ENCODE assay signal across 29 cellular contexts in genomic region chr16:72972878-72973571, GRCh38.
"Had no signal": no experiment of that assay in that cellular context is flagged by ENCODE, and none has a peak within 500 bp of the region (broad histone marks: within the 10 kb centered on the region; RNA-seq: fewer than 3 reads in every experiment).

No MANE protein-coding gene starts in this region.

- H3K36me3 Mint-ChIP-seq: activated naive CD8-positive, alpha-beta T cell treated with anti-CD3 and anti-CD28 coated beads, Interleukin-2, amount 10 ng/mL, durations not matched to agents 7 days and 5 days; naive thymus-derived CD4-positive, alpha-beta T cell had no signal

- H3K27me3 ChIP-seq: ascending aorta, esophagus squamous epithelium, right atrium auricular region, spleen, uterus had no signal

- H3K4me1 ChIP-seq: uterus had no signal

- H3K4me3 ChIP-seq: ascending aorta, esophagus squamous epithelium, right atrium auricular region, spleen, thoracic aorta, uterus had no signal

- DNase-seq: activated CD4-positive, alpha-beta T cell treated with anti-CD3 and anti-CD28 coated beads for 48 hours; activated CD4-positive, alpha-beta T cell treated with anti-CD3 and anti-CD28 coated beads, Interleukin-2, amount 50 U/mL, for 48 hours; activated CD8-positive, alpha-beta memory T cell treated with anti-CD3 and anti-CD28 coated beads for 24 hours; activated effector memory CD4-positive, alpha-beta T cell treated with anti-CD3 and anti-CD28 coated beads, Interleukin-2, amount 50 U/mL, for 16 hours; activated naive CD4-positive, alpha-beta T cell treated with anti-CD3 and anti-CD28 coated beads for 36 hours; activated naive CD8-positive, alpha-beta T cell treated with anti-CD3 and anti-CD28 coated beads, Interleukin-2, amount 10 ng/mL, durations not matched to agents 7 days and 5 days; caudate nucleus; endodermal cell; esophagus squamous epithelium; glutamatergic neuron; left ventricle myocardium superior; midbrain; naive thymus-derived CD4-positive, alpha-beta T cell; spleen; stimulated activated CD4-positive, alpha-beta T cell treated with anti-CD3 and anti-CD28 coated beads, Interleukin-4, amount 100 ng/mL, for 1 hour; SW 1271; T-helper 9 cell; uterus; WERI-Rb-1 had no signal

- ATAC-seq: activated CD4-positive, CD25-positive, alpha-beta regulatory T cell treated with anti-CD3 and anti-CD28 coated beads, Interleukin-2, amount 50 U/mL, for 24 hours; left ventricle myocardium superior; naive thymus-derived CD4-positive, alpha-beta T cell had no signal

- H3K36me3 ChIP-seq: ascending aorta, esophagus squamous epithelium, right atrium auricular region, spleen, thoracic aorta, uterus, WERI-Rb-1 had no signal

- H3K9me3 ChIP-seq: ascending aorta, esophagus squamous epithelium, right atrium auricular region, spleen, thoracic aorta, uterus had no signal

- H3K27ac ChIP-seq: ascending aorta, esophagus squamous epithelium, parathyroid adenoma, right atrium auricular region, spleen, thoracic aorta, uterus, WERI-Rb-1 had no signal

- H3K4me3 Mint-ChIP-seq: activated naive CD4-positive, alpha-beta T cell treated with anti-CD3 and anti-CD28 coated beads for 36 hours; activated naive CD8-positive, alpha-beta T cell treated with anti-CD3 and anti-CD28 coated beads, Interleukin-2, amount 10 ng/mL, durations not matched to agents 7 days and 5 days; activated T-helper 1 cell treated with anti-CD3 and anti-CD28 coated beads, Interleukin-12 subunit alpha, Interleukin-12 subunit beta, Interleukin-2, Interleukin-4 antibody, amounts not matched to agents 30 ng/mL and 10 ng/mL and 1 ng/mL, durations not matched to agents 14 hours and 24 hours and 36 hours; brain; endodermal cell; naive thymus-derived CD4-positive, alpha-beta T cell; stimulated activated naive CD8-positive, alpha-beta T cell treated with anti-CD3 and anti-CD28 coated beads, Interleukin-15, Interleukin-2, amounts not matched to agents 100 ng/mL and 50 ng/mL, for 24 hours; T-helper 1 cell treated with Interleukin-12 subunit alpha and Interleukin-12 subunit beta and Interleukin-4 antibody, amounts not matched to agents 30 μg/mL and 1 μg/mL, for 36 hours; type B pancreatic cell had no signal

- H3K27me3 Mint-ChIP-seq: naive thymus-derived CD4-positive, alpha-beta T cell; stimulated activated naive CD8-positive, alpha-beta T cell treated with anti-CD3 and anti-CD28 coated beads, Interleukin-15, Interleukin-2, amounts not matched to agents 100 ng/mL and 50 ng/mL, for 24 hours; type B pancreatic cell had no signal

- H3K27ac Mint-ChIP-seq: activated naive CD4-positive, alpha-beta T cell treated with anti-CD3 and anti-CD28 coated beads for 36 hours; activated naive CD8-positive, alpha-beta T cell treated with anti-CD3 and anti-CD28 coated beads, Interleukin-2, amount 10 ng/mL, durations not matched to agents 7 days and 5 days; activated T-helper 1 cell treated with anti-CD3 and anti-CD28 coated beads, Interleukin-12 subunit alpha, Interleukin-12 subunit beta, Interleukin-2, Interleukin-4 antibody, amounts not matched to agents 30 ng/mL and 10 ng/mL and 1 ng/mL, durations not matched to agents 14 hours and 24 hours and 36 hours; endodermal cell; naive thymus-derived CD4-positive, alpha-beta T cell; stimulated activated naive CD8-positive, alpha-beta T cell treated with anti-CD3 and anti-CD28 coated beads, Interleukin-15, Interleukin-2, amounts not matched to agents 100 ng/mL and 50 ng/mL, for 24 hours; T-helper 1 cell treated with Interleukin-12 subunit alpha and Interleukin-12 subunit beta and Interleukin-4 antibody, amounts not matched to agents 30 μg/mL and 1 μg/mL, for 36 hours; type B pancreatic cell had no signal

- H3K9me3 Mint-ChIP-seq: activated naive CD4-positive, alpha-beta T cell treated with anti-CD3 and anti-CD28 coated beads for 36 hours; activated naive CD8-positive, alpha-beta T cell treated with anti-CD3 and anti-CD28 coated beads, Interleukin-2, amount 10 ng/mL, durations not matched to agents 7 days and 5 days; activated T-helper 1 cell treated with anti-CD3 and anti-CD28 coated beads, Interleukin-12 subunit alpha, Interleukin-12 subunit beta, Interleukin-2, Interleukin-4 antibody, amounts not matched to agents 30 ng/mL and 10 ng/mL and 1 ng/mL, durations not matched to agents 14 hours and 24 hours and 36 hours; brain; endodermal cell; stimulated activated naive CD8-positive, alpha-beta T cell treated with anti-CD3 and anti-CD28 coated beads, Interleukin-15, Interleukin-2, amounts not matched to agents 100 ng/mL and 50 ng/mL, for 24 hours; T-helper 1 cell treated with Interleukin-12 subunit alpha and Interleukin-12 subunit beta and Interleukin-4 antibody, amounts not matched to agents 30 μg/mL and 1 μg/mL, for 36 hours; type B pancreatic cell had no signal
